8 cellular contexts compared by ENCODE assay signal in the genomic region with DNA sequence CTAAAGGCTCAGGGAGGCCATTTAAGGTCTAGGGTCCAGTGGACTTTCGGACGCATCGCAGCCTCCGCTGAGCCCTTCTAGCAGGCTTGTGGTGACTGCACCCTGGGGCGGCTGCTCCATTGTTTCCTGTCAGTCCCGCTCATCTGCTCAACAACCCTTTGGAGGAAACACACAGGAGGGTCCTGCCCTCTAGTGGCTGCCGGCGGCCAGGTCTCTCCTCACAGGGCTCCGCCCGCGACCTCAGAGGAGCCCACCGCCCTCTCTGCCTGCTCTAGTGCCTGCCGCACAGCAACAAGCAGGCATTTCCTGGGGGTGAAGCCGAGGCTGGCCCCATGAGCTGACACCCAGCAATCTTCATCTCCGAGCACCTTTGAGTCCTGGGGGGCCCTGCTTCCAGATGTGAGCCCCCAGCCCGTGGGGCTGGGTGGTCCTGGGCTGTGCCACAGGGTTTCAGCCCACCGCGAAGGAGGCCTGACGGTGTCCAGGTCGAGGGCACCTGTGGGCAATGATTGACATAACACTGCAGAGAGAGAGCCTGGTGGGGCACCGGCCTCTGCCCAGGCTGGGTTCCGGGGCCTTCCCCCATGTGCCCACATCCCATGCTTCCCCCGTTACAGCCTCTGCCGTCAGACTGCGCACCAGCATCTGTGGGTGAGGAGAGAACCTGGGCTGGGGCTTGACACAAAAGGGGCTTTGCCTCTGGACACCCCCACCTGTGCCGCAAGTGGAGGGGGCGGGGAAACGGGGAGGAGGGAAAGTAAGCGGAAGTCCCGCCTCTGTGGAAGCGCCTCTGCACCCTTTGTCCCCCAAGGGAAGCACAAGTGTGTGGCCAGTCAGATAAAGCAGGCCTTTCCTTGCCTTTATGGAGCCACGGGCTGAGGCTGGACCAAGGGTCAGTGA. TPM values are rescaled to one million over a fixed set of nuclear protein-coding genes. Genes with fewer than 3 reads are reported as not detected.
A peak's percentile ranks its signal among the peaks of the same experiment; 100 is the strongest.
DNase-seq lines count a peak whose midpoint lies in the region; ATAC-seq and TF ChIP-seq lines count a peak whose summit lies in the region.

No MANE protein-coding gene starts in this region.

- peak overlapping the region; percentile 64 for H3K9ac ChIP-seq in MM.1S (ENCODE audit: low read length)

- H3K36me3 ChIP-seq in MM.1S (replicated peaks; ENCODE audit: insufficient read depth, low read length) (no peaks in the 10 kb centered on the region), left ventricle myocardium inferior (no peaks in the 10 kb centered on the region), prostate gland (no peaks in the 10 kb centered on the region)

- no peaks in the 10 kb centered on the region for H3K9me2 ChIP-seq in MM.1S (replicated peaks; ENCODE audit: insufficient read depth, low read length)

- no peaks in the 10 kb centered on the region for H3K27me3 Mint-ChIP-seq in activated naive CD8-positive, alpha-beta T cell treated with anti-CD3 and anti-CD28 coated beads, Interleukin-2, amount 10 ng/mL, durations not matched to agents 7 days and 5 days

- 7% methylated on average over 32 of the region's 32 CpGs for WGBS in prostate gland

- H3K4me2 ChIP-seq in MM.1S (ENCODE audit: low read depth, low read length), result peak overlapping the region; percentile 99

- no peaks in the 10 kb centered on the region for H3K9me3 Mint-ChIP-seq in activated naive CD8-positive, alpha-beta T cell treated with anti-CD3 and anti-CD28 coated beads, Interleukin-2, amount 10 ng/mL, durations not matched to agents 7 days and 5 days

- H3K4me1 ChIP-seq in MM.1S (ENCODE audit: low read length), result peaks cover 5% of the 10 kb centered on the region; the same call in 1 of the 2 replicates
- peaks cover 18% of the 10 kb centered on the region for H3K4me1 ChIP-seq in left ventricle myocardium inferior
- peaks cover 5% of the 10 kb centered on the region for H3K4me1 ChIP-seq in prostate gland (replicated peaks)

- POLR2A ChIA-PET in activated naive CD8-positive, alpha-beta T cell treated with anti-CD3 and anti-CD28 coated beads, Interleukin-2, amount 10 ng/mL, durations not matched to agents 7 days and 5 days (lab: Charles Lee), result interaction anchor here (0.6 to 1.9 kb wide), 3 partner anchors 27 to 37 kb away, joined by 3 to 4 read pairs (median 4); a partner anchor contains a TSS

- peaks cover 16% of the 10 kb centered on the region for H3K4me1 Mint-ChIP-seq in activated naive CD8-positive, alpha-beta T cell treated with anti-CD3 and anti-CD28 coated beads, Interleukin-2, amount 10 ng/mL, durations not matched to agents 7 days and 5 days

- no peaks in the 10 kb centered on the region for H3K79me2 ChIP-seq in MM.1S (ENCODE audit: low read length)

- H3K27me3 ChIP-seq in MM.1S (replicated peaks; ENCODE audit: insufficient read depth, low read length) (no peaks in the 10 kb centered on the region), left ventricle myocardium inferior (ENCODE audit: low read depth) (no peaks in the 10 kb centered on the region), prostate gland (replicated peaks; ENCODE audit: insufficient read depth) (no peaks in the 10 kb centered on the region)

- H3K4me3 Mint-ChIP-seq in activated naive CD8-positive, alpha-beta T cell treated with anti-CD3 and anti-CD28 coated beads, Interleukin-2, amount 10 ng/mL, durations not matched to agents 7 days and 5 days, result peak overlapping the region; percentile 90

- H3K27ac Mint-ChIP-seq in activated naive CD8-positive, alpha-beta T cell treated with anti-CD3 and anti-CD28 coated beads, Interleukin-2, amount 10 ng/mL, durations not matched to agents 7 days and 5 days, result peak overlapping the region; percentile 96

- H3K36me3 Mint-ChIP-seq in activated naive CD8-positive, alpha-beta T cell treated with anti-CD3 and anti-CD28 coated beads, Interleukin-2, amount 10 ng/mL, durations not matched to agents 7 days and 5 days, result no peaks in the 10 kb centered on the region

- TF ChIP-seq POLR2A in prostate gland (IDR thresholded peaks at IDR 0.05), result no peak

- H3K4me3 ChIP-seq in MM.1S (ENCODE audit: low read length), result peak overlapping the region; percentile 81
- H3K4me3 ChIP-seq in left ventricle myocardium inferior, result peak overlapping the region; percentile 81
- H3K4me3 ChIP-seq in prostate gland, result peak overlapping the region; percentile 57 to 66

- peak; percentile 94 for TF ChIP-seq CTCF in MM.1S (IDR thresholded peaks at IDR 0.05; ENCODE audit: low read length)
- TF ChIP-seq CTCF in left ventricle myocardium inferior (IDR thresholded peaks at IDR 0.05; ENCODE audit: borderline replicate concordance), result peak; percentile 97
- TF ChIP-seq CTCF in prostate gland (IDR thresholded peaks at IDR 0.05), result peak; percentile 80 to 95 (median 85)

- DNase-seq in GM04504 (ENCODE audit: low read depth), result peak; percentile 39
- peak; percentile 66 for DNase-seq in HCEC 1CT
- DNase-seq in MM.1S, result peak; percentile 80
- DNase-seq in SKM-1 treated with dmso at 0.1 percent for 144 hours (lab: John Stamatoyannopoulos, UW; ENCODE audit: unreplicated experiment), result peak; percentile 89
- DNase-seq in activated naive CD8-positive, alpha-beta T cell treated with anti-CD3 and anti-CD28 coated beads, Interleukin-2, amount 10 ng/mL, durations not matched to agents 7 days and 5 days, result peak; percentile 90
- peak; percentile 82 for DNase-seq in left ventricle myocardium inferior
- DNase-seq in prostate gland (ENCODE audit: low spot score), result peak; percentile 72
- peak; percentile 81 for DNase-seq in ureter (ENCODE audit: low spot score)

- ATAC-seq in activated naive CD8-positive, alpha-beta T cell treated with anti-CD3 and anti-CD28 coated beads, Interleukin-2, amount 10 ng/mL, durations not matched to agents 7 days and 5 days (ENCODE audit: low read depth), result peak; percentile 93

- H3K27ac ChIP-seq in MM.1S (ENCODE audit: low read length), result peak overlapping the region; percentile 18; the same call in 1 of the 2 replicates
- H3K27ac ChIP-seq in left ventricle myocardium inferior (replicated peaks), result peak overlapping the region; percentile 72
- peak overlapping the region; percentile 55 to 56 for H3K27ac ChIP-seq in prostate gland

- H3K9me3 ChIP-seq in MM.1S (replicated peaks; ENCODE audit: insufficient read depth, low read length), result no peaks in the 10 kb centered on the region
- H3K9me3 ChIP-seq in left ventricle myocardium inferior (replicated peaks), result no peaks in the 10 kb centered on the region
- no peaks in the 10 kb centered on the region for H3K9me3 ChIP-seq in prostate gland

- peak overlapping the region; percentile 98 for H2AFZ ChIP-seq in MM.1S (ENCODE audit: low read length)

- intact Hi-C loops in left ventricle myocardium inferior (cut with micrococcal nuclease), result no loop called here
- intact Hi-C loops in prostate gland (cut with DNase I), result loop anchor here (2.0 to 10.0 kb wide), 4 partner anchors 141 to 334 kb away; a partner anchor contains a TSS

- no peaks in the 10 kb centered on the region for H4K20me1 ChIP-seq in MM.1S (ENCODE audit: insufficient read depth, low read length)

- no peaks in the 10 kb centered on the region for H3F3A ChIP-seq in MM.1S (ENCODE audit: insufficient read depth, low read length)

RNA-seq across cellular contexts. Expression of a gene that starts 27.0 kb away (rescaled TPM):
- 10 to 100 TPM; 29.5 to 30.8 TPM for total RNA-seq in activated naive CD8-positive, alpha-beta T cell treated with anti-CD3 and anti-CD28 coated beads, Interleukin-2, amount 10 ng/mL, durations not matched to agents 7 days and 5 days
- total RNA-seq in left ventricle myocardium inferior (15.9 TPM), prostate gland (10 to 100 TPM; 35.3 to 37.4 TPM), ureter (15.1 TPM)

RNA-seq across cellular contexts. Expression of a gene that starts 57.3 kb away (rescaled TPM):
- 10 to 100 TPM; 27.9 to 32.2 TPM for total RNA-seq in activated naive CD8-positive, alpha-beta T cell treated with anti-CD3 and anti-CD28 coated beads, Interleukin-2, amount 10 ng/mL, durations not matched to agents 7 days and 5 days
- total RNA-seq in left ventricle myocardium inferior (9.4 TPM), prostate gland (10 to 100 TPM; 10.3 to 31.1 TPM), ureter (33.3 TPM)

Comparison
In these comparisons a context has a peak if more than half of its experiments do, and no peak if none do; other contexts are left out.
1. Peak in every context shown above with its lines: DNase-seq, ATAC-seq, H3K4me3 ChIP-seq and H3K27ac ChIP-seq.
2. DNase-seq: peak in every context shown above with its lines; median percentile 90 in activated naive CD8-positive, alpha-beta T cell treated with anti-CD3 and anti-CD28 coated beads, Interleukin-2, amount 10 ng/mL, durations not matched to agents 7 days and 5 days; 89 in SKM-1 treated with dmso at 0.1 percent for 144 hours; 82 in left ventricle myocardium inferior; 81 in ureter; 80 in MM.1S; 72 in prostate gland; 66 in HCEC 1CT; 39 in GM04504.
3. H3K27ac ChIP-seq: peak in every context shown above with its lines; median percentile 72 in left ventricle myocardium inferior; 56 in prostate gland; 18 in MM.1S.